In the genomic region with DNA sequence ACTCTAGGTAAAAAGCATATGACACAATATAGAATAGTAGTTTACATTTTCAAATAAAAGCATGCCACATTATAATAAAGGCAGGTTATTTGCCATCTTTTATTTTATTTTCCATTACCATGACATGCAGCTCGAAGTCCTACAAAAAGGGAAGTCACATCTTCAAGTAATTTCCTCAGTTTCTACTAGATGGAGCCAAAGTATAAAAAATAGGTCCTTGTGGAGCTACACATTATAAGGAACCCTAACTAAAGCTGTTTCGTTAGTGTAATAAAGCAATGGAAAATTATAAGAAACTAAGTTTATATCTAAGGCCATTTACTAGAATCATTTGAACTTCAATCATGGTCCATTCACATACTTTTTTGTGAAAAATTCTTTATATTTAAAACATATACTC, we compare ENCODE assay signal across 8 cellular contexts.
DNase-seq lines count a peak whose midpoint lies in the region; ATAC-seq and TF ChIP-seq lines count a peak whose summit lies in the region.

No MANE protein-coding gene starts in this region.

- H3K4me3 ChIP-seq in LNCaP clone FGC (ENCODE audit: low read depth, low read length) = no peak overlapping the region
- no peak overlapping the region for H3K4me3 ChIP-seq in tibial artery

- H3K36me3 ChIP-seq in tibial artery = no peaks in the 10 kb centered on the region

- intact Hi-C loops in tibial artery (cut with DNase I; ENCODE audit: low total_unique reads) = no loop called here

- no peak for DNase-seq in LNCaP clone FGC (ENCODE audit: low read depth)
- peak; percentile 24 for DNase-seq in RPMI7951 (ENCODE audit: low read depth)
- peak; percentile 27 for DNase-seq in foreskin melanocyte
- no peak for DNase-seq in tibial artery
- no peak for DNase-seq in NCI-H128 (lab: John Stamatoyannopoulos, UW; ENCODE audit: unreplicated experiment)
- no peak for DNase-seq in NCI-H1930 (lab: John Stamatoyannopoulos, UW)

- no peaks in the 10 kb centered on the region for H3K9me3 ChIP-seq in tibial artery

- no peaks in the 10 kb centered on the region for H3K4me1 ChIP-seq in tibial artery

- ATAC-seq in GM21528 (IDR thresholded peaks at IDR 0.05; ENCODE audit: low FRiP score, unreplicated experiment) = no peak

- TF ChIP-seq CTCF in C4-2B (conservative IDR thresholded peaks at IDR 0.05) (peak; percentile 36), LNCaP clone FGC (IDR thresholded peaks at IDR 0.05; ENCODE audit: control insufficient read depth, extremely low read depth, insufficient read depth) (peak; percentile 53), tibial artery (IDR thresholded peaks at IDR 0.05) (no peak)

- H3K27me3 ChIP-seq in tibial artery = no peaks in the 10 kb centered on the region

- no peak overlapping the region for H3K27ac ChIP-seq in C4-2B
- no peak overlapping the region for H3K27ac ChIP-seq in tibial artery

Comparison
In these comparisons a context has a peak if more than half of its experiments do, and no peak if none do; other contexts are left out.
1. CTCF ChIP-seq: peak in C4-2B (single experiment) and LNCaP clone FGC (single experiment); none in tibial artery (0 of 2).
2. DNase-seq: peak in RPMI7951 (single experiment) and foreskin melanocyte (single experiment); none in LNCaP clone FGC (single experiment), tibial artery (0 of 2), NCI-H128 (single experiment) and NCI-H1930 (0 of 2).